9 cellular contexts compared by ENCODE assay signal in genomic region chr3:1275495-1275894, GRCh38.
DNase-seq lines count a peak whose midpoint lies in the region; TF ChIP-seq lines count a peak whose summit lies in the region.
"Had no signal": no experiment of that assay in that cellular context is flagged by ENCODE, and none has a peak within 500 bp of the region (broad histone marks: within the 10 kb centered on the region; RNA-seq: fewer than 3 reads in every experiment).

No MANE protein-coding gene starts in this region.

- TF ChIP-seq CTCF in LNCaP clone FGC (IDR thresholded peaks at IDR 0.05; ENCODE audit: control insufficient read depth, extremely low read depth, insufficient read depth): peak; percentile 47
- TF ChIP-seq CTCF in astrocyte of the cerebellum (IDR thresholded peaks at IDR 0.05; ENCODE audit: low read depth, low read length, missing control alignments): peak; percentile 15

- H3K14ac ChIP-seq in neuronal stem cell (ENCODE audit: low read length): no peak overlapping the region

- H3K27ac ChIP-seq in neuronal stem cell (replicated peaks; ENCODE audit: low read length): no peak overlapping the region

- no peak overlapping the region for H3K4ac ChIP-seq in neuronal stem cell (ENCODE audit: low read length)

- H2BK15ac ChIP-seq in neuronal stem cell (ENCODE audit: low read length): no peak overlapping the region

- H2BK120ac ChIP-seq in neuronal stem cell (ENCODE audit: low read depth, low read length): no peak overlapping the region

- H2AK5ac ChIP-seq in neuronal stem cell (ENCODE audit: low read depth, low read length): no peak overlapping the region

- peak; percentile 9 for DNase-seq in NCI-H510A treated with DMSO at 0.1 percent for 48 hours (lab: John Stamatoyannopoulos, UW)
- no peak for DNase-seq in NCI-H510A (lab: John Stamatoyannopoulos, UW)
- DNase-seq in LNCaP clone FGC (ENCODE audit: low read depth): no peak
- DNase-seq in astrocyte of the cerebellum (ENCODE audit: low read depth): no peak
- peak; percentile 5 for DNase-seq in neuronal stem cell (ENCODE audit: low spot score)
- DNase-seq in activated CD8-positive, alpha-beta memory T cell treated with anti-CD3 and anti-CD28 coated beads, Interleukin-2, amount 50 U/mL, for 4 hours: no peak
- no peak for DNase-seq in midbrain (lab: John Stamatoyannopoulos, UW)
- no peak for DNase-seq in activated T-cell treated with anti-CD3 and anti-CD28 coated beads for 4 hours
- DNase-seq: SW 1271 had no signal

- H3K36me3 ChIP-seq in neuronal stem cell (replicated peaks in 1 of 2; ENCODE audit: control insufficient read depth in 2 of 2, insufficient read depth in 2 of 2, low read length in 2 of 2): no peaks in the 10 kb centered on the region

- H3K9ac ChIP-seq in neuronal stem cell (ENCODE audit: low read depth, low read length, poor library complexity): no peak overlapping the region

- H3K4me2 ChIP-seq in neuronal stem cell (ENCODE audit: insufficient read depth, low read length, poor library complexity, severe bottlenecking): no peak overlapping the region

- H3K9me3 ChIP-seq in neuronal stem cell (replicated peaks in 1 of 2; ENCODE audit: control insufficient read depth in 2 of 2, insufficient read depth in 1 of 2, low read depth in 1 of 2, low read length in 2 of 2): no peaks in the 10 kb centered on the region

- H3K27me3 ChIP-seq in neuronal stem cell (ENCODE audit: control insufficient read depth in 3 of 3, insufficient read depth in 3 of 3, low read depth in 1 of 3, low read length in 3 of 3): no peaks in the 10 kb centered on the region

- H3K4me3 ChIP-seq in LNCaP clone FGC (ENCODE audit: low read depth, low read length) (no peak overlapping the region), astrocyte of the cerebellum (ENCODE audit: low read depth, low read length) (no peak overlapping the region), neuronal stem cell (ENCODE audit: low read length in 2 of 2) (no peak overlapping the region)

- no peak overlapping the region for H3K18ac ChIP-seq in neuronal stem cell (ENCODE audit: low read length)

- no peak overlapping the region for H3K23ac ChIP-seq in neuronal stem cell (ENCODE audit: low read depth, low read length, poor library complexity)

- H4K91ac ChIP-seq in neuronal stem cell (ENCODE audit: low read depth, low read length, poor library complexity): no peak overlapping the region

- H4K8ac ChIP-seq in neuronal stem cell (ENCODE audit: low read depth, low read length): no peak overlapping the region

- no peak overlapping the region for H2AFZ ChIP-seq in neuronal stem cell (ENCODE audit: low read length)

- no peaks in the 10 kb centered on the region for H3K79me1 ChIP-seq in neuronal stem cell (ENCODE audit: low read depth, low read length)

- no peaks in the 10 kb centered on the region for H3K4me1 ChIP-seq in neuronal stem cell (ENCODE audit: control insufficient read depth in 2 of 2, insufficient read depth in 1 of 2, low read depth in 1 of 2, low read length in 2 of 2)

- no peak overlapping the region for H2BK5ac ChIP-seq in neuronal stem cell (ENCODE audit: low read length)

- in situ Hi-C loops in astrocyte of the cerebellum (cut with HindIII; ENCODE audit: low sequenced_read_pairs): no loop called here

- WGBS in neuronal stem cell (ENCODE audit: extremely low coverage in 2 of 2, insufficient read length in 2 of 2, insufficient replicate concordance in 1 of 2), 2 donors: no CpG with 5 or more reads among the region's 4 CpGs

- no peak overlapping the region for H2BK12ac ChIP-seq in neuronal stem cell (ENCODE audit: low read length)

Comparison
In these comparisons a context has a peak if more than half of its experiments do, and no peak if none do; other contexts are left out.
1. DNase-seq: peak in NCI-H510A treated with DMSO at 0.1 percent for 48 hours (single experiment) and neuronal stem cell (single experiment); none in NCI-H510A (single experiment), LNCaP clone FGC (single experiment), astrocyte of the cerebellum (single experiment), activated CD8-positive, alpha-beta memory T cell treated with anti-CD3 and anti-CD28 coated beads, Interleukin-2, amount 50 U/mL, for 4 hours (single experiment), midbrain (single experiment) and activated T-cell treated with anti-CD3 and anti-CD28 coated beads for 4 hours (single experiment).